Comparison of ENCODE assay signal across 1 cellular context in the genomic region with DNA sequence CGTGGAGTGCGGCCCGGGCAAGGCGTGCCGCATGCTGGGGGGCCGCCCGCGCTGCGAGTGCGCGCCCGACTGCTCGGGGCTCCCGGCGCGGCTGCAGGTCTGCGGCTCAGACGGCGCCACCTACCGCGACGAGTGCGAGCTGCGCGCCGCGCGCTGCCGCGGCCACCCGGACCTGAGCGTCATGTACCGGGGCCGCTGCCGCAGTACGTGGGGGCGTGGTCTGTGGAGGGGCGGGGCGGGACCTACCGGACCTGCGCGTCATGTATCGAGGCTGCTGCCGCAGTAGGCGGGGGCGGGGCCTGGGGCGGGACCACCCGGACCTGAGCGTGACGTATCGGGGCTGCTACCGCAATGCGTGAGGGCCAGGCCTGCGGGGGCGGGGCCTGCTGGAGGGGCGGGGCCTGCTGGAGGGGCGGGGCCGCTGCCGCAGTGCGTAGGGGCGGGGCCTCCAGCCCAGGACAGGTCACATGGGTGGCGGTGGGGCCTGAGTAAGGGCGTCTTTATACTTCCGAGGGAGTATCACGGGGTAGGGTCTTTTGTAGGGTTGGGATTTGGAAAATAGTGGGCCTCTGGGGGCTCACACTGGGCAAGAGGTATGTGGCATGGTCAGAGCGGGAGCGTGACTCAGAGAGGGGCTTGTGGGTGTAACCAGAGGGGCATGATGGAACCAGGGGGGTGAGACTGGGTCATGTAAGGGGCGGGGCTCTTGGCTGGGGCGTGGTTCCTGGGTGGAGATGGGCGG.
A peak's percentile ranks its signal among the peaks of the same experiment; 100 is the strongest.
TF ChIP-seq lines count a peak whose summit lies in the region.

No MANE protein-coding gene starts in this region.

TF ChIP-seq in GM12878, 131 proteins besides CTCF, POLR2A, EP300 and RAD21 (continued from another document and continues in another):
- TF ChIP-seq ZBTB4 (CRISPR knock-in tag; IDR thresholded peaks at IDR 0.05) (no peak), ATF2 (IDR thresholded peaks at IDR 0.05; ENCODE audit: low read length) (no peak), NR2C1 (IDR thresholded peaks at IDR 0.05) (no peak), SKIL (IDR thresholded peaks at IDR 0.05; ENCODE audit: low read depth, poor library complexity, severe bottlenecking) (no peak), BHLHE40 (IDR thresholded peaks at IDR 0.05; ENCODE audit: borderline replicate concordance in 1 of 2, low read depth in 2 of 2, low read length in 1 of 2) (peak; percentile 63 to 84; a peak in 3 of 4 replicates), SREBF1 (IDR thresholded peaks at IDR 0.05; ENCODE audit: low read length) (no peak), TARDBP (IDR thresholded peaks at IDR 0.05; ENCODE audit: borderline replicate concordance) (no peak), SIX5 (IDR thresholded peaks at IDR 0.05; ENCODE audit: low read depth, low read length, severe bottlenecking) (no peak), CHD2 (IDR thresholded peaks at IDR 0.05; ENCODE audit: borderline replicate concordance, low read depth, low read length) (0 out of 2 replicates have a peak, but pooled peaks have one; percentile 10), CHD4 (IDR thresholded peaks at IDR 0.05) (no peak), MTA3 (IDR thresholded peaks at IDR 0.05; ENCODE audit: borderline replicate concordance, low read length) (no peak), CEBPB (IDR thresholded peaks at IDR 0.05; ENCODE audit: borderline replicate concordance in 1 of 2, low read depth in 2 of 2, low read length in 2 of 2) (no peak), SMAD5 (IDR thresholded peaks at IDR 0.05; ENCODE audit: low read depth) (no peak), NFIC (IDR thresholded peaks at IDR 0.05; ENCODE audit: low read depth, low read length) (no peak), USF2 (IDR thresholded peaks at IDR 0.05; ENCODE audit: borderline replicate concordance, low read depth, low read length) (peak; percentile 38), ATF7 (IDR thresholded peaks at IDR 0.05; ENCODE audit: low read depth) (peak; percentile 58; the same call in 1 of the 2 replicates), TAF1 (IDR thresholded peaks at IDR 0.05; ENCODE audit: borderline replicate concordance, low read depth, low read length) (peak; percentile 54; the same call in 1 of the 2 replicates), EZH2 (IDR thresholded peaks at IDR 0.05; ENCODE audit: borderline replicate concordance, control insufficient read depth, low read depth, low read length) (no peak), JUND (IDR thresholded peaks at IDR 0.05; ENCODE audit: low read depth, low read length) (no peak), ZNF384 (IDR thresholded peaks at IDR 0.05; ENCODE audit: borderline replicate concordance, low read depth, low read length) (no peak), SUZ12 (IDR thresholded peaks at IDR 0.05; ENCODE audit: unreplicated experiment) (no peak), IKZF1 (conservative IDR thresholded peaks at IDR 0.05) (peak; percentile 83; the same call in 1 of the 2 replicates), RFX5 (IDR thresholded peaks at IDR 0.05; ENCODE audit: low read depth, low read length) (no peak), DPF2 (IDR thresholded peaks at IDR 0.05) (peak; percentile 17; the same call in 1 of the 2 replicates), SMC3 (IDR thresholded peaks at IDR 0.05; ENCODE audit: borderline replicate concordance, low read length) (peak; percentile 10; the same call in 1 of the 2 replicates), ZBTB40 (IDR thresholded peaks at IDR 0.05; ENCODE audit: borderline replicate concordance) (no peak), MTA2 (IDR thresholded peaks at IDR 0.05; ENCODE audit: low read depth) (no peak), KDM1A (IDR thresholded peaks at IDR 0.05; ENCODE audit: borderline replicate concordance) (no peak), WRNIP1 (IDR thresholded peaks at IDR 0.05; ENCODE audit: borderline replicate concordance, low read depth, low read length) (no peak), SMAD1 (IDR thresholded peaks at IDR 0.05; ENCODE audit: low read depth, partially characterized antibody) (peak; percentile 43)
- TF ChIP-seq, protein P1, sequence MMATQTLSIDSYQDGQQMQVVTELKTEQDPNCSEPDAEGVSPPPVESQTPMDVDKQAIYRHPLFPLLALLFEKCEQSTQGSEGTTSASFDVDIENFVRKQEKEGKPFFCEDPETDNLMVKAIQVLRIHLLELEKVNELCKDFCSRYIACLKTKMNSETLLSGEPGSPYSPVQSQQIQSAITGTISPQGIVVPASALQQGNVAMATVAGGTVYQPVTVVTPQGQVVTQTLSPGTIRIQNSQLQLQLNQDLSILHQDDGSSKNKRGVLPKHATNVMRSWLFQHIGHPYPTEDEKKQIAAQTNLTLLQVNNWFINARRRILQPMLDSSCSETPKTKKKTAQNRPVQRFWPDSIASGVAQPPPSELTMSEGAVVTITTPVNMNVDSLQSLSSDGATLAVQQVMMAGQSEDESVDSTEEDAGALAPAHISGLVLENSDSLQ (IDR thresholded peaks at IDR 0.05), result peak; percentile 59
- TF ChIP-seq, protein P2, sequence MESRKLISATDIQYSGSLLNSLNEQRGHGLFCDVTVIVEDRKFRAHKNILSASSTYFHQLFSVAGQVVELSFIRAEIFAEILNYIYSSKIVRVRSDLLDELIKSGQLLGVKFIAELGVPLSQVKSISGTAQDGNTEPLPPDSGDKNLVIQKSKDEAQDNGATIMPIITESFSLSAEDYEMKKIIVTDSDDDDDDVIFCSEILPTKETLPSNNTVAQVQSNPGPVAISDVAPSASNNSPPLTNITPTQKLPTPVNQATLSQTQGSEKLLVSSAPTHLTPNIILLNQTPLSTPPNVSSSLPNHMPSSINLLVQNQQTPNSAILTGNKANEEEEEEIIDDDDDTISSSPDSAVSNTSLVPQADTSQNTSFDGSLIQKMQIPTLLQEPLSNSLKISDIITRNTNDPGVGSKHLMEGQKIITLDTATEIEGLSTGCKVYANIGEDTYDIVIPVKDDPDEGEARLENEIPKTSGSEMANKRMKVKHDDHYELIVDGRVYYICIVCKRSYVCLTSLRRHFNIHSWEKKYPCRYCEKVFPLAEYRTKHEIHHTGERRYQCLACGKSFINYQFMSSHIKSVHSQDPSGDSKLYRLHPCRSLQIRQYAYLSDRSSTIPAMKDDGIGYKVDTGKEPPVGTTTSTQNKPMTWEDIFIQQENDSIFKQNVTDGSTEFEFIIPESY (IDR thresholded peaks at IDR 0.05), result no peak
- TF ChIP-seq, protein P3, sequence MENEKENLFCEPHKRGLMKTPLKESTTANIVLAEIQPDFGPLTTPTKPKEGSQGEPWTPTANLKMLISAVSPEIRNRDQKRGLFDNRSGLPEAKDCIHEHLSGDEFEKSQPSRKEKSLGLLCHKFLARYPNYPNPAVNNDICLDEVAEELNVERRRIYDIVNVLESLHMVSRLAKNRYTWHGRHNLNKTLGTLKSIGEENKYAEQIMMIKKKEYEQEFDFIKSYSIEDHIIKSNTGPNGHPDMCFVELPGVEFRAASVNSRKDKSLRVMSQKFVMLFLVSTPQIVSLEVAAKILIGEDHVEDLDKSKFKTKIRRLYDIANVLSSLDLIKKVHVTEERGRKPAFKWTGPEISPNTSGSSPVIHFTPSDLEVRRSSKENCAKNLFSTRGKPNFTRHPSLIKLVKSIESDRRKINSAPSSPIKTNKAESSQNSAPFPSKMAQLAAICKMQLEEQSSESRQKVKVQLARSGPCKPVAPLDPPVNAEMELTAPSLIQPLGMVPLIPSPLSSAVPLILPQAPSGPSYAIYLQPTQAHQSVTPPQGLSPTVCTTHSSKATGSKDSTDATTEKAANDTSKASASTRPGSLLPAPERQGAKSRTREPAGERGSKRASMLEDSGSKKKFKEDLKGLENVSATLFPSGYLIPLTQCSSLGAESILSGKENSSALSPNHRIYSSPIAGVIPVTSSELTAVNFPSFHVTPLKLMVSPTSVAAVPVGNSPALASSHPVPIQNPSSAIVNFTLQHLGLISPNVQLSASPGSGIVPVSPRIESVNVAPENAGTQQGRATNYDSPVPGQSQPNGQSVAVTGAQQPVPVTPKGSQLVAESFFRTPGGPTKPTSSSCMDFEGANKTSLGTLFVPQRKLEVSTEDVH (IDR thresholded peaks at IDR 0.05; ENCODE audit: low read depth, partially characterized antibody), result no peak
- TF ChIP-seq, protein P4, sequence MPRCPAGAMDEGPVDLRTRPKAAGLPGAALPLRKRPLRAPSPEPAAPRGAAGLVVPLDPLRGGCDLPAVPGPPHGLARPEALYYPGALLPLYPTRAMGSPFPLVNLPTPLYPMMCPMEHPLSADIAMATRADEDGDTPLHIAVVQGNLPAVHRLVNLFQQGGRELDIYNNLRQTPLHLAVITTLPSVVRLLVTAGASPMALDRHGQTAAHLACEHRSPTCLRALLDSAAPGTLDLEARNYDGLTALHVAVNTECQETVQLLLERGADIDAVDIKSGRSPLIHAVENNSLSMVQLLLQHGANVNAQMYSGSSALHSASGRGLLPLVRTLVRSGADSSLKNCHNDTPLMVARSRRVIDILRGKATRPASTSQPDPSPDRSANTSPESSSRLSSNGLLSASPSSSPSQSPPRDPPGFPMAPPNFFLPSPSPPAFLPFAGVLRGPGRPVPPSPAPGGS (IDR thresholded peaks at IDR 0.05; ENCODE audit: borderline replicate concordance, insufficient read depth, low read depth, low read length, poor library complexity, severe bottlenecking), result peak; percentile 25
